In the genomic region with DNA sequence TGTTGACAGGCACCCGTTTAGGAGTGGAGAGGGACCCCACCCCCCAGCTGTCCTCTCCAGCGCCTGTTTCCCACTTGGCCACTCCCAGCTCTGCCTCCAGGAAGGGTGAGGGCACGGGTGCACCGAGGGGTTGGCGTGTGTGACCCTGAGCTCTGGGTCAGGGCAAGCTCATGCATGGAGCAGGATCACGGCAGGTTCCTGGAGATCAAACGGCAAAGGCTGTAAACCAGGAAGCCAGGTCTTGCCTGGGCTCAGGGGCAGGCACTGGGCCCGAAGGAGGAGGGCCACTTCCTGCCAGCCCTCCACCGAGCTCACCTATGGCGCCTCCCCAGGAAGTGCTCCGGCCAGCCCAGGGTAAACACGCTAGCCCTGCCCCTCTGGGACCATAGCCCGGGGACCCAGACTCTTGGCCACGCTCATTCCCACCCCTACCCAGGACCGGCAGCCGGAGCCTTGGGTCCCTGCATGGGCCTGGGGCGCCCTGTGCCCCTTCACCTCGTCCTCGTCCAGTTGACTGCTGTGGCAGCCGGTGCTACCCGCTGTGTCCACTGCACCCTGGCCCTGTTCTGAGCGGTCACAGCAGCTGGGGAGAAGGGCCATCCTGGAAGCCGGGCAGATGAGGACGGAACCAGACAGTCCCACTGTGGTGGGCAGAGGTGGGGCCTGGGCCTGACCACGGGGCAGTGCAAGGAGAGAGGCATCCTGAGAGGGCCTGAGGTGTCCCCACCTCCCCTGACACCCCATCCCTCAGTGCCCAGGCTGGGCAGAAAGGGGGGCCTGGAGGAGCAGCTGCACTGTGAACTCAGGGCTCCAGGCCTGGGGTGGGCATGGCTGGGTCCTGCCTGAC, we compare ENCODE assay signal across 1 cellular context.
TF ChIP-seq lines count a peak whose summit lies in the region.

No MANE protein-coding gene starts in this region.

TF ChIP-seq in HepG2, 621 proteins besides CTCF, POLR2A, EP300 and RAD21 (continued from another document and continues in another):
- TF ChIP-seq, protein P1, sequence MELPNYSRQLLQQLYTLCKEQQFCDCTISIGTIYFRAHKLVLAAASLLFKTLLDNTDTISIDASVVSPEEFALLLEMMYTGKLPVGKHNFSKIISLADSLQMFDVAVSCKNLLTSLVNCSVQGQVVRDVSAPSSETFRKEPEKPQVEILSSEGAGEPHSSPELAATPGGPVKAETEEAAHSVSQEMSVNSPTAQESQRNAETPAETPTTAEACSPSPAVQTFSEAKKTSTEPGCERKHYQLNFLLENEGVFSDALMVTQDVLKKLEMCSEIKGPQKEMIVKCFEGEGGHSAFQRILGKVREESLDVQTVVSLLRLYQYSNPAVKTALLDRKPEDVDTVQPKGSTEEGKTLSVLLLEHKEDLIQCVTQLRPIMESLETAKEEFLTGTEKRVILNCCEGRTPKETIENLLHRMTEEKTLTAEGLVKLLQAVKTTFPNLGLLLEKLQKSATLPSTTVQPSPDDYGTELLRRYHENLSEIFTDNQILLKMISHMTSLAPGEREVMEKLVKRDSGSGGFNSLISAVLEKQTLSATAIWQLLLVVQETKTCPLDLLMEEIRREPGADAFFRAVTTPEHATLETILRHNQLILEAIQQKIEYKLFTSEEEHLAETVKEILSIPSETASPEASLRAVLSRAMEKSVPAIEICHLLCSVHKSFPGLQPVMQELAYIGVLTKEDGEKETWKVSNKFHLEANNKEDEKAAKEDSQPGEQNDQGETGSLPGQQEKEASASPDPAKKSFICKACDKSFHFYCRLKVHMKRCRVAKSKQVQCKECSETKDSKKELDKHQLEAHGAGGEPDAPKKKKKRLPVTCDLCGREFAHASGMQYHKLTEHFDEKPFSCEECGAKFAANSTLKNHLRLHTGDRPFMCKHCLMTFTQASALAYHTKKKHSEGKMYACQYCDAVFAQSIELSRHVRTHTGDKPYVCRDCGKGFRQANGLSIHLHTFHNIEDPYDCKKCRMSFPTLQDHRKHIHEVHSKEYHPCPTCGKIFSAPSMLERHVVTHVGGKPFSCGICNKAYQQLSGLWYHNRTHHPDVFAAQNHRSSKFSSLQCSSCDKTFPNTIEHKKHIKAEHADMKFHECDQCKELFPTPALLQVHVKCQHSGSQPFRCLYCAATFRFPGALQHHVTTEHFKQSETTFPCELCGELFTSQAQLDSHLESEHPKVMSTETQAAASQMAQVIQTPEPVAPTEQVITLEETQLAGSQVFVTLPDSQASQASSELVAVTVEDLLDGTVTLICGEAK (IDR thresholded peaks at IDR 0.05): no peak
- TF ChIP-seq, protein P1 (CRISPR knock-in tag; IDR thresholded peaks at IDR 0.05): no peak
- peak; percentile 80 for TF ChIP-seq SMYD3 (CRISPR knock-in tag; IDR thresholded peaks at IDR 0.05)
- TF ChIP-seq ZKSCAN8 (CRISPR knock-in tag; IDR thresholded peaks at IDR 0.05; ENCODE audit: borderline replicate concordance): no peak
- 0 out of 2 replicates have a peak, but pooled peaks have one; percentile 21 for TF ChIP-seq ZBTB46 (CRISPR knock-in tag; IDR thresholded peaks at IDR 0.05; ENCODE audit: borderline replicate concordance)
- TF ChIP-seq GLI4 (CRISPR knock-in tag; IDR thresholded peaks at IDR 0.05; ENCODE audit: borderline replicate concordance): peak; percentile 69; the same call in 1 of the 2 replicates
- TF ChIP-seq ZNF136 (CRISPR knock-in tag; IDR thresholded peaks at IDR 0.05; ENCODE audit: low read depth): 0 out of 2 replicates have a peak, but pooled peaks have one; percentile 73
- TF ChIP-seq ZNF660 (CRISPR knock-in tag; IDR thresholded peaks at IDR 0.05; ENCODE audit: borderline replicate concordance, low read depth): no peak
- TF ChIP-seq LBX2 (CRISPR knock-in tag; IDR thresholded peaks at IDR 0.05; ENCODE audit: borderline replicate concordance): no peak
- TF ChIP-seq ZNF282 (IDR thresholded peaks at IDR 0.05; ENCODE audit: partially characterized antibody): no peak
- TF ChIP-seq ZNF124 (CRISPR knock-in tag; IDR thresholded peaks at IDR 0.05): peak; percentile 87
- TF ChIP-seq POLR2G (IDR thresholded peaks at IDR 0.05; ENCODE audit: low read depth, low read length): peak; percentile 87
- TF ChIP-seq TEAD3 (CRISPR knock-in tag; optimal IDR thresholded peaks at IDR 0.05; ENCODE audit: borderline replicate concordance): peak; percentile 85
- no peak for TF ChIP-seq RFX1 (IDR thresholded peaks at IDR 0.05)
- TF ChIP-seq GABPA (IDR thresholded peaks at IDR 0.05; ENCODE audit: low read depth, low read length): no peak
- TF ChIP-seq GABPA (CRISPR knock-in tag; IDR thresholded peaks at IDR 0.05; ENCODE audit: low read depth): peak; percentile 90
- TF ChIP-seq E2F5 (CRISPR knock-in tag; conservative IDR thresholded peaks at IDR 0.05): no peak
- TF ChIP-seq NFKB2 (CRISPR knock-in tag; IDR thresholded peaks at IDR 0.05; ENCODE audit: borderline replicate concordance): peak; percentile 83; the same call in 1 of the 2 replicates
- no peak for TF ChIP-seq EEA1 (CRISPR knock-in tag; IDR thresholded peaks at IDR 0.05; ENCODE audit: borderline replicate concordance)
- TF ChIP-seq KLF13 (CRISPR knock-in tag; IDR thresholded peaks at IDR 0.05): no peak
- TF ChIP-seq ZNF616 (CRISPR knock-in tag; IDR thresholded peaks at IDR 0.05; ENCODE audit: low read depth): peak; percentile 34; the same call in 1 of the 2 replicates
- TF ChIP-seq RARG (CRISPR knock-in tag; IDR thresholded peaks at IDR 0.05; ENCODE audit: low read depth): no peak
- no peak for TF ChIP-seq ZNF230 (CRISPR knock-in tag; IDR thresholded peaks at IDR 0.05)
- 0 out of 2 replicates have a peak, but pooled peaks have one; percentile 28 for TF ChIP-seq ZNF543 (CRISPR knock-in tag; IDR thresholded peaks at IDR 0.05)
- no peak for TF ChIP-seq EZH2 (conservative IDR thresholded peaks at IDR 0.05; ENCODE audit: low read depth, low read length)
- no peak for TF ChIP-seq KDM3A (CRISPR knock-in tag; IDR thresholded peaks at IDR 0.05; ENCODE audit: low read depth)
- peak; percentile 9 for TF ChIP-seq SIX4 (CRISPR knock-in tag; IDR thresholded peaks at IDR 0.05)
- 0 out of 2 replicates have a peak, but pooled peaks have one; percentile 67 for TF ChIP-seq KLF11 (CRISPR knock-in tag; IDR thresholded peaks at IDR 0.05)
- TF ChIP-seq, protein P2, sequence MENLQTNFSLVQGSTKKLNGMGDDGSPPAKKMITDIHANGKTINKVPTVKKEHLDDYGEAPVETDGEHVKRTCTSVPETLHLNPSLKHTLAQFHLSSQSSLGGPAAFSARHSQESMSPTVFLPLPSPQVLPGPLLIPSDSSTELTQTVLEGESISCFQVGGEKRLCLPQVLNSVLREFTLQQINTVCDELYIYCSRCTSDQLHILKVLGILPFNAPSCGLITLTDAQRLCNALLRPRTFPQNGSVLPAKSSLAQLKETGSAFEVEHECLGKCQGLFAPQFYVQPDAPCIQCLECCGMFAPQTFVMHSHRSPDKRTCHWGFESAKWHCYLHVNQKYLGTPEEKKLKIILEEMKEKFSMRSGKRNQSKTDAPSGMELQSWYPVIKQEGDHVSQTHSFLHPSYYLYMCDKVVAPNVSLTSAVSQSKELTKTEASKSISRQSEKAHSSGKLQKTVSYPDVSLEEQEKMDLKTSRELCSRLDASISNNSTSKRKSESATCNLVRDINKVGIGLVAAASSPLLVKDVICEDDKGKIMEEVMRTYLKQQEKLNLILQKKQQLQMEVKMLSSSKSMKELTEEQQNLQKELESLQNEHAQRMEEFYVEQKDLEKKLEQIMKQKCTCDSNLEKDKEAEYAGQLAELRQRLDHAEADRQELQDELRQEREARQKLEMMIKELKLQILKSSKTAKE (CRISPR knock-in tag; IDR thresholded peaks at IDR 0.05; ENCODE audit: borderline replicate concordance): peak; percentile 94
- TF ChIP-seq ADNP (CRISPR knock-in tag; IDR thresholded peaks at IDR 0.05): no peak
- TF ChIP-seq ZNF780A (CRISPR knock-in tag; IDR thresholded peaks at IDR 0.05): no peak; the same call in 1 of the 2 replicates
- 0 out of 2 replicates have a peak, but pooled peaks have one; percentile 15 for TF ChIP-seq PCBP1 (IDR thresholded peaks at IDR 0.05; ENCODE audit: borderline replicate concordance, low read depth, low read length)
- TF ChIP-seq SP5 (CRISPR knock-in tag; IDR thresholded peaks at IDR 0.05; ENCODE audit: borderline replicate concordance, low read depth): peak; percentile 94
- TF ChIP-seq TBL1XR1 (IDR thresholded peaks at IDR 0.05; ENCODE audit: borderline replicate concordance, low read length, partially characterized antibody): peak; percentile 77
- no peak for TF ChIP-seq DNMT1 (CRISPR knock-in tag; IDR thresholded peaks at IDR 0.05)
- TF ChIP-seq HOXA9 (CRISPR knock-in tag; IDR thresholded peaks at IDR 0.05; ENCODE audit: borderline replicate concordance): no peak; the same call in 1 of the 2 replicates
- TF ChIP-seq POLR2AphosphoS2 (IDR thresholded peaks at IDR 0.05; ENCODE audit: low read depth, low read length): no peak
- TF ChIP-seq MYC (CRISPR knock-in tag; IDR thresholded peaks at IDR 0.05; ENCODE audit: borderline replicate concordance): peak; percentile 86
- no peak for TF ChIP-seq TRIM22 (IDR thresholded peaks at IDR 0.05)
- TF ChIP-seq PHF8 (CRISPR knock-in tag; IDR thresholded peaks at IDR 0.05): peak; percentile 56; the same call in 1 of the 2 replicates
- peak; percentile 96 for TF ChIP-seq UBTF (CRISPR knock-in tag; IDR thresholded peaks at IDR 0.05)
- TF ChIP-seq ZNF598 (CRISPR knock-in tag; IDR thresholded peaks at IDR 0.05; ENCODE audit: borderline replicate concordance): 0 out of 2 replicates have a peak, but pooled peaks have one; percentile 22
